1 cellular context compared by ENCODE assay signal in genomic region chr3:16419640-16420039, GRCh38.
TF ChIP-seq lines count a peak whose summit lies in the region.

No MANE protein-coding gene starts in this region.

TF ChIP-seq in SK-N-SH, 30 proteins besides CTCF, POLR2A, EP300 and RAD21 (continued from another document):
- TF ChIP-seq PBX3 (IDR thresholded peaks at IDR 0.05) (no peak), USF1 (IDR thresholded peaks at IDR 0.05; ENCODE audit: borderline replicate concordance, low read depth) (no peak), POLR2AphosphoS5 (IDR thresholded peaks at IDR 0.05; ENCODE audit: low read depth, low read length) (no peak), NRF1 (IDR thresholded peaks at IDR 0.05; ENCODE audit: low read depth, low read length) (no peak), RXRA (IDR thresholded peaks at IDR 0.05; ENCODE audit: borderline replicate concordance, low read depth) (no peak), FOXM1 (IDR thresholded peaks at IDR 0.05; ENCODE audit: low read depth) (no peak), YY1 (IDR thresholded peaks at IDR 0.05; ENCODE audit: low read depth) (no peak), MAX (IDR thresholded peaks at IDR 0.05; ENCODE audit: low read depth) (no peak), FOSL2 (IDR thresholded peaks at IDR 0.05; ENCODE audit: borderline replicate concordance, low read depth) (no peak), RCOR1 (IDR thresholded peaks at IDR 0.05; ENCODE audit: low read length) (no peak), MEF2A (IDR thresholded peaks at IDR 0.05; ENCODE audit: borderline replicate concordance, low read depth) (no peak)
